In genomic region chr10:110497438-110498086, GRCh38 we compare ENCODE assay signal across 8 cellular contexts. TPM values are rescaled to one million over a fixed set of nuclear protein-coding genes. Genes with fewer than 3 reads are reported as not detected.
DNase-seq lines count a peak whose midpoint lies in the region; ATAC-seq lines count a peak whose summit lies in the region.

Gene DUSP5 (plus strand): TSS chr10:110497907. CDS start chr10:110498122, 215 bp downstream.

- H3K36me3 Mint-ChIP-seq in CD8-positive, alpha-beta memory T cell: peaks cover 0 to 3% (median 2%) of the 10 kb centered on the region in 3 donors
- no peaks in the 10 kb centered on the region for H3K36me3 Mint-ChIP-seq in memory B cell

- POLR2A ChIA-PET in CD8-positive, alpha-beta memory T cell (lab: Charles Lee): interaction anchor here (1.0 to 2.0 kb wide), 3 partner anchors 83 to 142 kb away, joined by 3 to 8 read pairs (median 6); no protein-coding TSS in a partner anchor

- H3K9me3 Mint-ChIP-seq in CD8-positive, alpha-beta memory T cell: no peaks in the 10 kb centered on the region
- no peaks in the 10 kb centered on the region for H3K9me3 Mint-ChIP-seq in memory B cell

- ATAC-seq in GM19397 (IDR thresholded peaks at IDR 0.05; ENCODE audit: unreplicated experiment) (peak; percentile 62), HG03558 (IDR thresholded peaks at IDR 0.05; ENCODE audit: extremely low read depth, unreplicated experiment) (peak; percentile 35), memory B cell (ENCODE audit: low read depth) (peak; percentile 89)

- H3K4me3 ChIP-seq in CD8-positive, alpha-beta memory T cell (ENCODE audit: low read length): peak within 1 kb of the TSS; percentile 72
- H3K4me3 ChIP-seq in effector memory CD4-positive, alpha-beta T cell (ENCODE audit: insufficient read depth, low read depth, low read length, poor library complexity, severe bottlenecking): peak within 1 kb of the TSS; percentile 89

- H3K27ac ChIP-seq in CD8-positive, alpha-beta memory T cell (ENCODE audit: low read depth, low read length): peak within 1 kb of the TSS; percentile 75
- H3K27ac ChIP-seq in effector memory CD4-positive, alpha-beta T cell (ENCODE audit: insufficient read depth, low read length, poor library complexity, severe bottlenecking): peak within 1 kb of the TSS; percentile 79

- peak within 1 kb of the TSS; percentile 88 to 99 (median 95) for H3K4me3 Mint-ChIP-seq in CD8-positive, alpha-beta memory T cell
- H3K4me3 Mint-ChIP-seq in memory B cell: peak within 1 kb of the TSS; percentile 91

- DNase-seq in CD8-positive, alpha-beta memory T cell: peak; percentile 91 to 96 (median 95)
- peak; percentile 90 to 96 for DNase-seq in NOMO-1 (lab: John Stamatoyannopoulos, UW; ENCODE audit: unreplicated experiment in 2 of 2)
- DNase-seq in activated CD8-positive, alpha-beta memory T cell treated with anti-CD3 and anti-CD28 coated beads for 4 hours (ENCODE audit: low read depth in 2 of 2): peak; percentile 86 to 90
- DNase-seq in effector memory CD4-positive, alpha-beta T cell: peak; percentile 92 to 95 (median 94)
- peak; percentile 96 to 97 for DNase-seq in memory B cell (ENCODE audit: low spot score in 2 of 2)
- DNase-seq in stimulated activated CD8-positive, alpha-beta memory T cell treated with anti-CD3 and anti-CD28 coated beads, Interleukin-12 subunit alpha, Interleukin-12 subunit beta, amount 100 ng/mL, for 1 hour (ENCODE audit: low read depth): peak; percentile 89

- H3K27me3 Mint-ChIP-seq in CD8-positive, alpha-beta memory T cell: peaks cover 0 to 3% of the 10 kb centered on the region in 2 donors
- H3K27me3 Mint-ChIP-seq in memory B cell: no peaks in the 10 kb centered on the region

- H3K36me3 ChIP-seq in CD8-positive, alpha-beta memory T cell (ENCODE audit: insufficient read depth, low read length): no peaks in the 10 kb centered on the region
- H3K36me3 ChIP-seq in effector memory CD4-positive, alpha-beta T cell (ENCODE audit: control insufficient read depth, insufficient read depth, low read length): no peaks in the 10 kb centered on the region

- H3K4me1 Mint-ChIP-seq in CD8-positive, alpha-beta memory T cell: peaks cover 57 to 58% (median 57%) of the 10 kb centered on the region in 3 donors
- peaks cover 27% of the 10 kb centered on the region for H3K4me1 Mint-ChIP-seq in memory B cell

- H3K27ac Mint-ChIP-seq in CD8-positive, alpha-beta memory T cell: peak within 1 kb of the TSS; percentile 91 to 96 (median 95)
- H3K27ac Mint-ChIP-seq in memory B cell: peak within 1 kb of the TSS; percentile 89

- H3K9me3 ChIP-seq in CD8-positive, alpha-beta memory T cell (ENCODE audit: low read length): no peaks in the 10 kb centered on the region
- no peaks in the 10 kb centered on the region for H3K9me3 ChIP-seq in effector memory CD4-positive, alpha-beta T cell (ENCODE audit: control insufficient read depth, low read length)

- H3K27me3 ChIP-seq in CD8-positive, alpha-beta memory T cell (ENCODE audit: insufficient read depth, low read length, poor library complexity, severe bottlenecking): no peaks in the 10 kb centered on the region
- H3K27me3 ChIP-seq in effector memory CD4-positive, alpha-beta T cell (replicated peaks; ENCODE audit: control insufficient read depth, insufficient read depth, low read length, poor library complexity, severe bottlenecking): no peaks in the 10 kb centered on the region

- CTCF ChIA-PET in CD8-positive, alpha-beta memory T cell (lab: Charles Lee): interaction anchor here (0.9 to 2.3 kb wide), 3 partner anchors 83 to 360 kb away, joined by 3 to 10 read pairs (median 5); no protein-coding TSS in a partner anchor

- peaks cover 55% of the 10 kb centered on the region for H3K4me1 ChIP-seq in CD8-positive, alpha-beta memory T cell (ENCODE audit: insufficient read depth, low read length)
- H3K4me1 ChIP-seq in effector memory CD4-positive, alpha-beta T cell (ENCODE audit: control insufficient read depth, insufficient read depth, low read length, poor library complexity, severe bottlenecking): peaks cover 38% of the 10 kb centered on the region

RNA-seq across cellular contexts. Expression of gene DUSP5, which starts in this region (rescaled TPM):
- 10 to 100 TPM; 68.5 to 69.8 TPM for total RNA-seq in CD8-positive, alpha-beta memory T cell
- 3.0 TPM for polyA plus RNA-seq in CD8-positive, alpha-beta memory T cell

Comparison
In these comparisons a context has a peak if more than half of its experiments do, and no peak if none do; other contexts are left out.
1. Peak in every context shown above with its lines: DNase-seq, ATAC-seq, H3K4me3 ChIP-seq and H3K27ac ChIP-seq.
2. ATAC-seq: peak in every context shown above with its lines; median percentile 89 in memory B cell; 62 in GM19397; 35 in HG03558.